23 cellular contexts compared by ENCODE assay signal in the genomic region with DNA sequence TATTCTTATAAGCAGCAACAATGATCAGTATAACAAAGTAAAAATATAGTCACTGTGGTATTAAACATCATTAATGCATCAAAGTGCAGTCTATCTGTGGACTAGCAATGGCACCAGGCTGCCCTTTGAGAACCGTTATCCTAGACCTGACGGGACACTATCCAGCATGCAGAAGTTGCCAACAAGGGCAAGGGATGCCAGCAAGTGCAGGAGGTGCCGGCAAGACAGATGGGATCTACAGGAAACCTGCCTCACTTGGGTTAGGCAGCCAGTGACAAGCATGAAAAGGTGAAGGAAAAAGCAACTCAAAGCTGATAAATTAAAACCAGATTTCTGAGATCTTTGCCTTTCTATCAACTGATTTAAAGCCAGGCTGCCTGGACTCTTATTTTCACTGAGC.
"Had no signal": no experiment of that assay in that cellular context is flagged by ENCODE, and none has a peak within 500 bp of the region (broad histone marks: within the 10 kb centered on the region; RNA-seq: fewer than 3 reads in every experiment).

No MANE protein-coding gene starts in this region.

- H3K4me1 ChIP-seq: adrenal gland, body of pancreas had no signal

- H3K27ac ChIP-seq: adrenal gland, body of pancreas, SK-N-MC had no signal

- H3K36me3 ChIP-seq: adrenal gland had no signal

- H3K27me3 ChIP-seq: adrenal gland, body of pancreas had no signal

- ATAC-seq: activated CD8-positive, alpha-beta T cell treated with anti-CD3 and anti-CD28 coated beads, Interleukin-2, amount 10 ng/mL, durations not matched to agents 7 days and 5 days; body of pancreas had no signal

- H3K4me3 ChIP-seq: adrenal gland, body of pancreas, SK-N-MC had no signal

- H3K9me3 ChIP-seq: adrenal gland, body of pancreas had no signal

- DNase-seq: activated CD4-positive, alpha-beta T cell treated with anti-CD3 and anti-CD28 coated beads for 48 hours; activated CD4-positive, alpha-beta T cell treated with anti-CD3 and anti-CD28 coated beads, Interleukin-2, amount 50 U/mL, for 4 hours; activated CD4-positive, CD25-positive, alpha-beta regulatory T cell treated with anti-CD3 and anti-CD28 coated beads, Interleukin-2, amount 50 U/mL, for 72 hours; activated CD8-positive, alpha-beta memory T cell treated with anti-CD3 and anti-CD28 coated beads, Interleukin-2, amount 50 U/mL, for 48 hours; activated CD8-positive, alpha-beta T cell treated with anti-CD3 and anti-CD28 coated beads, Interleukin-2, amount 10 ng/mL, durations not matched to agents 7 days and 5 days; activated naive CD4-positive, alpha-beta T cell treated with anti-CD3 and anti-CD28 coated beads, Interleukin-2, amount 50 U/mL, for 16 hours; activated naive CD8-positive, alpha-beta T cell treated with anti-CD3 and anti-CD28 coated beads, Interleukin-2, amount 10 ng/mL, durations not matched to agents 7 days and 5 days; activated T-cell treated with anti-CD3 and anti-CD28 coated beads, Interleukin-2, amount 50 U/mL, for 1 hour; adrenal gland; body of pancreas; central memory CD4-positive, alpha-beta T cell; Karpas-422; MM.1S; NCI-H1105 treated with DMSO at 0.1 percent for 48 hours; NCI-H1436 treated with DMSO at 0.1 percent for 48 hours; NCI-H187; NCI-H2081; NCI-H510A; NCI-H526 treated with DMSO at 0.1 percent for 48 hours; NCI-H82; SIG-M5; SW 1271 had no signal
